In genomic region chr17:2828396-2829038, GRCh38 we compare ENCODE assay signal across 8 cellular contexts. TPM values are rescaled to one million over a fixed set of nuclear protein-coding genes. Genes with fewer than 3 reads are reported as not detected.
A peak's percentile ranks its signal among the peaks of the same experiment; 100 is the strongest.
DNase-seq lines count a peak whose midpoint lies in the region; ATAC-seq and TF ChIP-seq lines count a peak whose summit lies in the region.

No MANE protein-coding gene starts in this region.

- peak; percentile 87 for TF ChIP-seq CTCF in GM10266 (IDR thresholded peaks at IDR 0.05; ENCODE audit: control insufficient read depth, insufficient read depth, low read depth, missing control alignments)
- peak; percentile 89 for TF ChIP-seq CTCF in LNCaP clone FGC (IDR thresholded peaks at IDR 0.05; ENCODE audit: control insufficient read depth, extremely low read depth, insufficient read depth)
- TF ChIP-seq CTCF in heart right ventricle (IDR thresholded peaks at IDR 0.05) = peak; percentile 84 to 96 (median 94)
- TF ChIP-seq CTCF in prostate gland (IDR thresholded peaks at IDR 0.05) = peak; percentile 51 to 86 (median 81)

- WGBS in heart right ventricle, 2 donors = 12 to 21% methylated on average over 13 to 14 of the region's 14 CpGs
- WGBS in prostate gland = 23% methylated on average over 14 of the region's 14 CpGs
- WGBS in aorta, 2 donors = 4 to 18% methylated on average over 12 to 14 of the region's 14 CpGs

- intact Hi-C loops in heart right ventricle (cut with DNase I) (loop anchor here in 9 of 10 donors (1.0 to 5.0 kb wide), 4 partner anchors 182 to 185 kb away; no protein-coding TSS in a partner anchor), prostate gland (cut with DNase I) (loop anchor here (1.0 kb wide), 1 partner anchor 185 kb away; no protein-coding TSS in a partner anchor), aorta (cut with DNase I) (loop anchor here (2.0 to 5.0 kb wide), 2 partner anchors 184 to 186 kb away; no protein-coding TSS in a partner anchor)

- H3K36me3 ChIP-seq in heart right ventricle = no peaks in the 10 kb centered on the region
- no peaks in the 10 kb centered on the region for H3K36me3 ChIP-seq in prostate gland
- no peaks in the 10 kb centered on the region for H3K36me3 ChIP-seq in aorta (ENCODE audit: control insufficient read depth in 1 of 2, insufficient read depth in 2 of 2, low read length in 1 of 2)

- DNase-seq in GM10266 (ENCODE audit: extremely low spot score) (peak; percentile 84), LNCaP clone FGC (ENCODE audit: low read depth) (no peak), T-helper 1 cell (peak; percentile 48 to 74 (median 62)), heart right ventricle (peak; percentile 70 to 84), prostate gland (ENCODE audit: low spot score) (no peak), aorta (peak; percentile 76 to 92)
- peak; percentile 85 for DNase-seq in activated naive CD8-positive, alpha-beta T cell treated with anti-CD3 and anti-CD28 coated beads, Interleukin-2, amount 10 ng/mL, durations not matched to agents 7 days and 5 days

- peaks cover 0 to 7% (median 0%) of the 10 kb centered on the region in 7 donors for H3K27me3 ChIP-seq in heart right ventricle
- no peaks in the 10 kb centered on the region for H3K27me3 ChIP-seq in prostate gland (replicated peaks; ENCODE audit: insufficient read depth)
- H3K27me3 ChIP-seq in aorta (ENCODE audit: control insufficient read depth in 1 of 2, insufficient read depth in 2 of 2, low read length in 1 of 2) = no peaks in the 10 kb centered on the region

- no peak for TF ChIP-seq POLR2A in prostate gland (IDR thresholded peaks at IDR 0.05)

- POLR2A ChIA-PET in activated naive CD8-positive, alpha-beta T cell treated with anti-CD3 and anti-CD28 coated beads, Interleukin-2, amount 10 ng/mL, durations not matched to agents 7 days and 5 days (lab: Charles Lee) = interaction anchor here (0.7 kb wide), 1 partner anchor 431 kb away, joined by 3 read pairs; no protein-coding TSS in a partner anchor

- H3K4me3 ChIP-seq in LNCaP clone FGC (ENCODE audit: low read depth, low read length) = no peak overlapping the region
- H3K4me3 ChIP-seq in heart right ventricle = no peak overlapping the region
- no peak overlapping the region for H3K4me3 ChIP-seq in prostate gland
- no peak overlapping the region for H3K4me3 ChIP-seq in aorta (ENCODE audit: low read length in 2 of 2)

- peaks cover 6% of the 10 kb centered on the region for H3K4me1 Mint-ChIP-seq in activated naive CD8-positive, alpha-beta T cell treated with anti-CD3 and anti-CD28 coated beads, Interleukin-2, amount 10 ng/mL, durations not matched to agents 7 days and 5 days

- peaks cover 38% of the 10 kb centered on the region for H3K27me3 Mint-ChIP-seq in activated naive CD8-positive, alpha-beta T cell treated with anti-CD3 and anti-CD28 coated beads, Interleukin-2, amount 10 ng/mL, durations not matched to agents 7 days and 5 days

- peaks cover 0 to 18% (median 3%) of the 10 kb centered on the region in 9 donors for H3K4me1 ChIP-seq in heart right ventricle
- H3K4me1 ChIP-seq in prostate gland (replicated peaks) = no peaks in the 10 kb centered on the region
- no peaks in the 10 kb centered on the region for H3K4me1 ChIP-seq in aorta (ENCODE audit: control insufficient read depth in 1 of 2, insufficient read depth in 2 of 2, low read length in 2 of 2)

- H3K4me3 Mint-ChIP-seq in activated naive CD8-positive, alpha-beta T cell treated with anti-CD3 and anti-CD28 coated beads, Interleukin-2, amount 10 ng/mL, durations not matched to agents 7 days and 5 days = no peak overlapping the region

- no peak overlapping the region for H3K27ac Mint-ChIP-seq in activated naive CD8-positive, alpha-beta T cell treated with anti-CD3 and anti-CD28 coated beads, Interleukin-2, amount 10 ng/mL, durations not matched to agents 7 days and 5 days

- H3K9me3 Mint-ChIP-seq in activated naive CD8-positive, alpha-beta T cell treated with anti-CD3 and anti-CD28 coated beads, Interleukin-2, amount 10 ng/mL, durations not matched to agents 7 days and 5 days = no peaks in the 10 kb centered on the region

- H3K36me3 Mint-ChIP-seq in activated naive CD8-positive, alpha-beta T cell treated with anti-CD3 and anti-CD28 coated beads, Interleukin-2, amount 10 ng/mL, durations not matched to agents 7 days and 5 days = no peaks in the 10 kb centered on the region

- ATAC-seq in activated naive CD8-positive, alpha-beta T cell treated with anti-CD3 and anti-CD28 coated beads, Interleukin-2, amount 10 ng/mL, durations not matched to agents 7 days and 5 days (ENCODE audit: low read depth) = peak; percentile 72
- peak; percentile 61 to 89 (median 88) for ATAC-seq in heart right ventricle
- peak; percentile 70 for ATAC-seq in aorta (ENCODE audit: low FRiP score)
- ATAC-seq in HG02973 (IDR thresholded peaks at IDR 0.05; ENCODE audit: unreplicated experiment) = no peak

- no peak overlapping the region for H3K27ac ChIP-seq in heart right ventricle
- no peak overlapping the region for H3K27ac ChIP-seq in prostate gland
- H3K27ac ChIP-seq in aorta (ENCODE audit: low read depth in 1 of 2, low read length in 2 of 2) = no peak overlapping the region

- H3K9me3 ChIP-seq in heart right ventricle (no peaks in the 10 kb centered on the region), prostate gland (no peaks in the 10 kb centered on the region), aorta (ENCODE audit: control insufficient read depth, low read length) (no peaks in the 10 kb centered on the region)

RNA-seq across cellular contexts. Expression of gene RAP1GAP2, which starts 32.3 kb away (rescaled TPM):
- total RNA-seq in activated naive CD8-positive, alpha-beta T cell treated with anti-CD3 and anti-CD28 coated beads, Interleukin-2, amount 10 ng/mL, durations not matched to agents 7 days and 5 days = 1 to 10 TPM; 4.0 to 4.8 TPM
- total RNA-seq in heart right ventricle (10 to 100 TPM; 25.0 to 51.3 (median 38.0) TPM), prostate gland (10 to 100 TPM; 28.9 to 48.3 TPM), aorta (1 to 10 TPM; 6.1 to 7.7 TPM)
- polyA plus RNA-seq in heart right ventricle (10 to 100 TPM in 1 of 2 donors, 1 to 10 TPM in 1; 9.5 to 19.3 TPM), aorta (1 to 10 TPM; 2.0 to 2.4 TPM)

Comparison
In these comparisons a context has a peak if more than half of its experiments do, and no peak if none do; other contexts are left out.
1. DNase-seq: peak in GM10266 (single experiment), T-helper 1 cell (5 of 5), activated naive CD8-positive, alpha-beta T cell treated with anti-CD3 and anti-CD28 coated beads, Interleukin-2, amount 10 ng/mL, durations not matched to agents 7 days and 5 days (single experiment), heart right ventricle (2 of 2) and aorta (2 of 2); none in LNCaP clone FGC (single experiment) and prostate gland (single experiment).
2. Peak in every context shown above with its lines, with median percentiles within 50 percentile points of each other: CTCF ChIP-seq.